ENCODE assay signal across 8 cellular contexts in genomic region chr2:201257941-201258665, GRCh38.
DNase-seq lines count a peak whose midpoint lies in the region; ATAC-seq lines count a peak whose summit lies in the region.

No MANE protein-coding gene starts in this region.

- peaks cover 25% of the 10 kb centered on the region for H3K4me1 ChIP-seq in iPS-20b (ENCODE audit: insufficient read depth, low read length)

- no peaks in the 10 kb centered on the region for H3K9me3 ChIP-seq in iPS-20b (ENCODE audit: insufficient read depth, low read depth, low read length)

- peak; percentile 80 for DNase-seq in DMS53 treated with DMSO at 0.1 percent for 48 hours (lab: John Stamatoyannopoulos, UW; ENCODE audit: unreplicated experiment)
- DNase-seq in KBM-7, result peak; percentile 97
- peak; percentile 86 for DNase-seq in T-helper 9 cell
- peak; percentile 79 for DNase-seq in astrocyte of the hippocampus (ENCODE audit: low read depth, low spot score)
- peak; percentile 62 for DNase-seq in smooth muscle cell of the brain vasculature (ENCODE audit: low read depth, low spot score)
- DNase-seq in NCI-H1694 (lab: John Stamatoyannopoulos, UW), result no peak

- ATAC-seq in GM21717 (IDR thresholded peaks at IDR 0.05; ENCODE audit: unreplicated experiment), result peak; percentile 74

- no peaks in the 10 kb centered on the region for H3K36me3 ChIP-seq in iPS-20b (ENCODE audit: insufficient read depth, low read depth, low read length)

- H3K4me3 ChIP-seq in iPS-20b (ENCODE audit: low read length), result peak overlapping the region; percentile 50; the same call in 1 of the 2 replicates

- peak overlapping the region; percentile 25 for H3K27ac ChIP-seq in iPS-20b (ENCODE audit: low read length)

- in situ Hi-C loops in KBM-7 (cut with MboI; ENCODE audit: low pct_unique_long_range_greater_than_20kb, low sequenced_read_pairs), result loop anchor here (25.0 kb wide), 1 partner anchor 104 kb away; the partner anchor contains the start of gene FLACC1

- peak overlapping the region; percentile 49 for H3K9ac ChIP-seq in iPS-20b (ENCODE audit: low read depth, low read length)

- no peaks in the 10 kb centered on the region for H3K27me3 ChIP-seq in iPS-20b (ENCODE audit: insufficient read depth, low read length)
